8 cellular contexts compared by ENCODE assay signal in the genomic region with DNA sequence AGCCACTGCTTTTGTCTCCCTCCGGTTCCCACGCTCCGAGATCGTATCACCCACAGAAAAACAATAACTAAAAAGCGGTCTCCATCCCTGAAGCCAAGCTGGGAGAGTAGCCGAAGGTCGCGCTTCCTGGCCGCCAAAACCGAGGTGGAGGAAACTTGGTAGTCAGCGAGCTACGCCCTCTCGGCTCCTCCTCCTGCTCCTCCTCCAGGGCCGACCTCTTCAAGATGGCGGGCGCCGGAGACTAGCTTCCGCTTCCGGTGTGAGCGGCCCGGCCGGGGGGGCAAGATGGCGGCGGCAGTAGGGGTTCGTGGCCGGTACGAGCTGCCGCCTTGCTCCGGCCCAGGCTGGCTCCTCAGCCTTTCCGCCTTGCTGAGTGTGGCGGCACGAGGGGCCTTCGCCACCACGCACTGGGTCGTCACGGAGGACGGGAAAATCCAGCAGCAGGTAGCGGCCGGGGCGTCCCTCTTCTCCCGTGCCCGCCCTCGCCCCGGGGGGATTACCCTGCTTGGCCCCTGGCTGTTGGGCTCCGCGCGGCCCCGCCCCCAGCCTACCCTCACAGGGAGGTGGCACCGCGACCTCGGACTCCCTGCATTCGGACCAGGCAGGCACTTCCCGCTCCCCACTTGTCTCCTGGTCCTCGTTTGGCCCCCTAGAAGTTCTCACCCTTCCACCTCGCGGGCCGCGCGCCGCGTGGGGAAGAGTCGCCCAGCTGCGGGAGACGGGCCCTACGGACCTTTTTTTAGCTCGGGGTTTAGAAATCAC. TPM values are rescaled to one million over a fixed set of nuclear protein-coding genes. Genes with fewer than 3 reads are reported as not detected.
A peak's percentile ranks its signal among the peaks of the same experiment; 100 is the strongest.
DNase-seq lines count a peak whose midpoint lies in the region; ATAC-seq and TF ChIP-seq lines count a peak whose summit lies in the region.

A gene with protein sequence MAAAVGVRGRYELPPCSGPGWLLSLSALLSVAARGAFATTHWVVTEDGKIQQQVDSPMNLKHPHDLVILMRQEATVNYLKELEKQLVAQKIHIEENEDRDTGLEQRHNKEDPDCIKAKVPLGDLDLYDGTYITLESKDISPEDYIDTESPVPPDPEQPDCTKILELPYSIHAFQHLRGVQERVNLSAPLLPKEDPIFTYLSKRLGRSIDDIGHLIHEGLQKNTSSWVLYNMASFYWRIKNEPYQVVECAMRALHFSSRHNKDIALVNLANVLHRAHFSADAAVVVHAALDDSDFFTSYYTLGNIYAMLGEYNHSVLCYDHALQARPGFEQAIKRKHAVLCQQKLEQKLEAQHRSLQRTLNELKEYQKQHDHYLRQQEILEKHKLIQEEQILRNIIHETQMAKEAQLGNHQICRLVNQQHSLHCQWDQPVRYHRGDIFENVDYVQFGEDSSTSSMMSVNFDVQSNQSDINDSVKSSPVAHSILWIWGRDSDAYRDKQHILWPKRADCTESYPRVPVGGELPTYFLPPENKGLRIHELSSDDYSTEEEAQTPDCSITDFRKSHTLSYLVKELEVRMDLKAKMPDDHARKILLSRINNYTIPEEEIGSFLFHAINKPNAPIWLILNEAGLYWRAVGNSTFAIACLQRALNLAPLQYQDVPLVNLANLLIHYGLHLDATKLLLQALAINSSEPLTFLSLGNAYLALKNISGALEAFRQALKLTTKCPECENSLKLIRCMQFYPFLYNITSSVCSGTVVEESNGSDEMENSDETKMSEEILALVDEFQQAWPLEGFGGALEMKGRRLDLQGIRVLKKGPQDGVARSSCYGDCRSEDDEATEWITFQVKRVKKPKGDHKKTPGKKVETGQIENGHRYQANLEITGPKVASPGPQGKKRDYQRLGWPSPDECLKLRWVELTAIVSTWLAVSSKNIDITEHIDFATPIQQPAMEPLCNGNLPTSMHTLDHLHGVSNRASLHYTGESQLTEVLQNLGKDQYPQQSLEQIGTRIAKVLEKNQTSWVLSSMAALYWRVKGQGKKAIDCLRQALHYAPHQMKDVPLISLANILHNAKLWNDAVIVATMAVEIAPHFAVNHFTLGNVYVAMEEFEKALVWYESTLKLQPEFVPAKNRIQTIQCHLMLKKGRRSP (plus strand): TSS at position 251 of the 762 bp plus-strand sequence. CDS start 35 bp downstream, at position 286.

- peaks cover 16% of the 10 kb centered on the region for H3K36me3 Mint-ChIP-seq in activated CD4-positive, alpha-beta T cell treated with anti-CD3 and anti-CD28 coated beads, Interleukin-2, amount 10 ng/mL, durations not matched to agents 7 days and 5 days (ENCODE audit: low read depth)

- H3K27me3 ChIP-seq in BJ (ENCODE audit: control insufficient read depth, insufficient read depth, low read length): no peaks in the 10 kb centered on the region

- H3K27me3 Mint-ChIP-seq in activated CD4-positive, alpha-beta T cell treated with anti-CD3 and anti-CD28 coated beads, Interleukin-2, amount 10 ng/mL, durations not matched to agents 7 days and 5 days: no peaks in the 10 kb centered on the region

- ATAC-seq in GM19324 (IDR thresholded peaks at IDR 0.05; ENCODE audit: low FRiP score, unreplicated experiment) (peak; percentile 96), HG03469 (IDR thresholded peaks at IDR 0.05; ENCODE audit: unreplicated experiment) (peak; percentile 87)

- peak within 1 kb of the TSS; percentile 99 for H3K27ac Mint-ChIP-seq in activated CD4-positive, alpha-beta T cell treated with anti-CD3 and anti-CD28 coated beads, Interleukin-2, amount 10 ng/mL, durations not matched to agents 7 days and 5 days

- DNase-seq in BJ (ENCODE audit: low read depth) (peak; percentile 48), NCI-H526 treated with DMSO at 0.1 percent for 48 hours (lab: John Stamatoyannopoulos, UW) (peak; percentile 92), dedifferentiated amniotic fluid mesenchymal stem cell (ENCODE audit: extremely low spot score) (peak; percentile 90), left kidney (ENCODE audit: low read depth, low spot score) (peak; percentile 98)
- DNase-seq in activated CD4-positive, alpha-beta T cell treated with anti-CD3 and anti-CD28 coated beads, Interleukin-2, amount 10 ng/mL, durations not matched to agents 7 days and 5 days: peak; percentile 95
- DNase-seq in stimulated activated CD4-positive, alpha-beta T cell treated with anti-CD3 and anti-CD28 coated beads, Interleukin-2, amount 100 ng/mL, for 24 hours: peak; percentile 94 to 96

- peaks cover 4% of the 10 kb centered on the region for H3K9me3 Mint-ChIP-seq in activated CD4-positive, alpha-beta T cell treated with anti-CD3 and anti-CD28 coated beads, Interleukin-2, amount 10 ng/mL, durations not matched to agents 7 days and 5 days

- peak within 1 kb of the TSS; percentile 96 for H3K4me3 Mint-ChIP-seq in activated CD4-positive, alpha-beta T cell treated with anti-CD3 and anti-CD28 coated beads, Interleukin-2, amount 10 ng/mL, durations not matched to agents 7 days and 5 days

- peaks cover 4% of the 10 kb centered on the region; the same call in 1 of the 2 replicates for H3K36me3 ChIP-seq in BJ (ENCODE audit: control insufficient read depth, insufficient read depth, low read length)

- POLR2A ChIA-PET in BJ (lab: Charles Lee): no interaction called here
- POLR2A ChIA-PET in activated CD4-positive, alpha-beta T cell treated with anti-CD3 and anti-CD28 coated beads, Interleukin-2, amount 10 ng/mL, durations not matched to agents 7 days and 5 days (lab: Charles Lee): interaction anchor here (0.7 kb wide), 1 partner anchor 46 kb away, joined by 5 read pairs; no protein-coding TSS in a partner anchor

- CTCF ChIA-PET in BJ (lab: Yijun Ruan, JAX): interaction anchor here (1.1 to 1.8 kb wide), 3 partner anchors 24 to 48 kb away, joined by 3 to 7 read pairs (median 5); a partner anchor contains a TSS
- CTCF ChIA-PET in activated CD4-positive, alpha-beta T cell treated with anti-CD3 and anti-CD28 coated beads, Interleukin-2, amount 10 ng/mL, durations not matched to agents 7 days and 5 days (lab: Charles Lee): interaction anchor here (0.7 to 2.2 kb wide), 4 partner anchors 13 to 47 kb away, joined by 3 to 15 read pairs (median 4); a partner anchor contains a TSS

- no peak for TF ChIP-seq CTCF in BJ (IDR thresholded peaks at IDR 0.05; ENCODE audit: insufficient read depth, low read depth, low read length)

- peaks cover 43% of the 10 kb centered on the region for H3K4me1 Mint-ChIP-seq in activated CD4-positive, alpha-beta T cell treated with anti-CD3 and anti-CD28 coated beads, Interleukin-2, amount 10 ng/mL, durations not matched to agents 7 days and 5 days

- H3K4me3 ChIP-seq in BJ (ENCODE audit: low read depth, low read length): peak within 1 kb of the TSS; percentile 89

RNA-seq across cellular contexts. Expression of the gene that starts here (rescaled TPM):
- polyA plus RNA-seq in BJ (2011; rRNA removed): 86.5 and 104 TPM in 2 replicates
- polyA minus RNA-seq in BJ (2011; rRNA and poly(A)+ RNA removed): 76.7 and 86.8 TPM in 2 replicates
- 10 to 100 TPM; 72.5 to 75.1 TPM for total RNA-seq in activated CD4-positive, alpha-beta T cell treated with anti-CD3 and anti-CD28 coated beads, Interleukin-2, amount 10 ng/mL, durations not matched to agents 7 days and 5 days

Comparison
In these comparisons a context has a peak if more than half of its experiments do, and no peak if none do; other contexts are left out.
1. Peak in every context shown above with its lines: DNase-seq, ATAC-seq and H3K4me3 ChIP-seq.
2. DNase-seq: peak in every context shown above with its lines; median percentile 98 in left kidney; 95 in activated CD4-positive, alpha-beta T cell treated with anti-CD3 and anti-CD28 coated beads, Interleukin-2, amount 10 ng/mL, durations not matched to agents 7 days and 5 days; 95 in stimulated activated CD4-positive, alpha-beta T cell treated with anti-CD3 and anti-CD28 coated beads, Interleukin-2, amount 100 ng/mL, for 24 hours; 92 in NCI-H526 treated with DMSO at 0.1 percent for 48 hours; 90 in dedifferentiated amniotic fluid mesenchymal stem cell; 48 in BJ.